In genomic region chr2:218671654-218672566, GRCh38 we compare ENCODE assay signal across 8 cellular contexts. TPM values are rescaled to one million over a fixed set of nuclear protein-coding genes. Genes with fewer than 3 reads are reported as not detected.
DNase-seq lines count a peak whose midpoint lies in the region; ATAC-seq, FAIRE-seq and TF ChIP-seq lines count a peak whose summit lies in the region.

TSS of gene RNF25 (minus strand) at chr2:218672002. CDS start at chr2:218671970, 32 bp downstream.
TSS of gene STK36 (plus strand) at chr2:218672086. CDS start at chr2:218672830, 744 bp downstream.

- TF ChIP-seq EP300 in upper lobe of left lung (IDR thresholded peaks at IDR 0.05): no peak

- no peaks in the 10 kb centered on the region for H3K9me3 ChIP-seq in adrenal gland (replicated peaks in 1 of 3)
- no peaks in the 10 kb centered on the region for H3K9me3 ChIP-seq in heart right ventricle
- H3K9me3 ChIP-seq in upper lobe of left lung: no peaks in the 10 kb centered on the region

- H3K4me3 ChIP-seq in adrenal gland (peak within 1 kb of the TSS; percentile 50 to 80 (median 66)), heart right ventricle (peak within 1 kb of the TSS; percentile 43 to 97 (median 72)), upper lobe of left lung (peak within 1 kb of the TSS; percentile 65 to 87 (median 84))

- peak; percentile 100 for ATAC-seq in HG02798 (IDR thresholded peaks at IDR 0.05; ENCODE audit: poor library complexity, unreplicated experiment)
- peak; percentile 94 to 98 (median 96) for ATAC-seq in heart right ventricle
- peak; percentile 94 to 97 for ATAC-seq in upper lobe of left lung (ENCODE audit: low FRiP score in 2 of 2)

- intact Hi-C loops in T-helper 1 cell treated with Interleukin-12 subunit alpha and Interleukin-12 subunit beta and Interleukin-4 antibody, amounts not matched to agents 30 ng/mL and 1 ng/mL, for 36 hours (cut with micrococcal nuclease): loop anchor here (1.0 to 5.0 kb wide), 13 partner anchors 13 to 825 kb away; partner anchors contain the start of genes AAMP, ARPC2, BCS1L and CNOT9
- intact Hi-C loops in adrenal gland (cut with DNase I) (no loop called here), heart right ventricle (cut with DNase I) (no loop called here), posterior vena cava (cut with DNase I) (no loop called here)

- WGBS in adrenal gland, 4 donors: 0 to 1% (median 0%) methylated on average over 36 to 49 of the region's 49 CpGs
- 0% methylated on average over 49 of the region's 49 CpGs for WGBS in heart right ventricle, 2 donors
- 1 to 2% methylated on average over 44 to 48 of the region's 49 CpGs for WGBS in upper lobe of left lung, 2 donors

- TF ChIP-seq CTCF in adrenal gland (IDR thresholded peaks at IDR 0.05): no peak
- TF ChIP-seq CTCF in heart right ventricle (IDR thresholded peaks at IDR 0.05): no peak
- peak in 1 of 6 experiments; percentile 9 for TF ChIP-seq CTCF in upper lobe of left lung (IDR thresholded peaks at IDR 0.05)

- peaks cover 0 to 32% of the 10 kb centered on the region in 2 donors for H3K36me3 ChIP-seq in adrenal gland (replicated peaks in 1 of 2)
- H3K36me3 ChIP-seq in heart right ventricle: peaks cover 0 to 48% (median 15%) of the 10 kb centered on the region in 9 donors
- H3K36me3 ChIP-seq in upper lobe of left lung: peaks cover 7 to 35% (median 13%) of the 10 kb centered on the region in 4 donors

- peak; percentile 87 for TF ChIP-seq POLR2A in GM12892 (IDR thresholded peaks at IDR 0.05; ENCODE audit: low read depth, low read length)
- TF ChIP-seq POLR2A in adrenal gland (IDR thresholded peaks at IDR 0.05): peak; percentile 37 to 62
- TF ChIP-seq POLR2A in upper lobe of left lung (IDR thresholded peaks at IDR 0.05): peak in 3 of 4 donors; percentile 51 to 80 (median 65)

- FAIRE-seq in GM12892 (lab: Jason Lieb, UNC): peak; percentile 97

- peak within 1 kb of the TSS in 3 of 5 donors; percentile 26 to 74 (median 66) for H3K27ac ChIP-seq in adrenal gland
- peak within 1 kb of the TSS; percentile 51 to 89 (median 80) for H3K27ac ChIP-seq in heart right ventricle
- H3K27ac ChIP-seq in upper lobe of left lung: peak within 1 kb of the TSS; percentile 64 to 81 (median 74)

- H3K27me3 ChIP-seq in adrenal gland (no peaks in the 10 kb centered on the region), heart right ventricle (no peaks in the 10 kb centered on the region), upper lobe of left lung (no peaks in the 10 kb centered on the region)

- H3K4me1 ChIP-seq in adrenal gland (replicated peaks in 1 of 2): peaks cover 11 to 17% of the 10 kb centered on the region in 2 donors
- peaks cover 4 to 25% (median 16%) of the 10 kb centered on the region in 9 donors for H3K4me1 ChIP-seq in heart right ventricle
- peaks cover 13 to 19% (median 16%) of the 10 kb centered on the region in 4 donors for H3K4me1 ChIP-seq in upper lobe of left lung

- DNase-seq in GM12892 (ENCODE audit: insufficient read length) (peak; percentile 91), NCI-H146 (lab: John Stamatoyannopoulos, UW) (peak; percentile 88), adrenal gland (peak; percentile 80 to 93 (median 88)), heart right ventricle (peak; percentile 79 to 86), posterior vena cava (ENCODE audit: low spot score) (peak; percentile 96), upper lobe of left lung (peak; percentile 87 to 88)

RNA-seq across cellular contexts. Expression of gene RNF25, which starts in this region (rescaled TPM):
- 14.8 TPM for polyA plus RNA-seq in GM12892 (2012; ENCODE audit: missing spikeins)
- 23.8 and 26.9 TPM in 2 replicates for total RNA-seq in T-helper 1 cell treated with Interleukin-12 subunit alpha and Interleukin-12 subunit beta and Interleukin-4 antibody, amounts not matched to agents 30 ng/mL and 1 ng/mL, for 36 hours
- 10 to 100 TPM; 19.7 to 37.9 (median 24.1) TPM for total RNA-seq in adrenal gland
- polyA plus RNA-seq in adrenal gland: 10 to 100 TPM; 49.1 to 70.4 (median 58.4) TPM
- total RNA-seq in heart right ventricle: 10 to 100 TPM; 13.5 to 20.3 (median 16.3) TPM
- polyA plus RNA-seq in heart right ventricle: 10 to 100 TPM; 18.1 to 25.4 TPM
- total RNA-seq in posterior vena cava: 10 to 100 TPM; 21.2 to 24.3 TPM
- total RNA-seq in upper lobe of left lung: 10 to 100 TPM in 5 of 6 donors, 1 to 10 TPM in 1; 7.3 to 25.7 (median 17.8) TPM

RNA-seq across cellular contexts. Expression of gene STK36, which starts in this region (rescaled TPM):
- polyA plus RNA-seq in GM12892 (2012; ENCODE audit: missing spikeins): 13.1 TPM
- total RNA-seq in T-helper 1 cell treated with Interleukin-12 subunit alpha and Interleukin-12 subunit beta and Interleukin-4 antibody, amounts not matched to agents 30 ng/mL and 1 ng/mL, for 36 hours: 16.6 and 17.6 TPM in 2 replicates
- total RNA-seq in adrenal gland: 10 to 100 TPM; 12.4 to 89.0 (median 33.7) TPM
- 100 to 1,000 TPM in 2 of 3 donors, 10 to 100 TPM in 1; 14.6 to 112 (median 109) TPM for polyA plus RNA-seq in adrenal gland
- 10 to 100 TPM in 1 of 10 donors, 1 to 10 TPM in 9; 4.2 to 16.0 (median 6.5) TPM for total RNA-seq in heart right ventricle
- polyA plus RNA-seq in heart right ventricle: 10 to 100 TPM in 1 of 2 donors, 1 to 10 TPM in 1; 7.5 to 18.8 TPM
- 10 to 100 TPM; 16.1 to 22.3 TPM for total RNA-seq in posterior vena cava
- 100 to 1,000 TPM in 1 of 6 donors, 10 to 100 TPM in 5; 21.3 to 153 (median 36.8) TPM for total RNA-seq in upper lobe of left lung

Comparison
In these comparisons a context has a peak if more than half of its experiments do, and no peak if none do; other contexts are left out.
1. Peak in every context shown above with its lines: DNase-seq, ATAC-seq, H3K4me3 ChIP-seq and H3K27ac ChIP-seq.